ENCODE assay signal across 8 cellular contexts in genomic region chr19:46860846-46861690, GRCh38. TPM values are rescaled to one million over a fixed set of nuclear protein-coding genes. Genes with fewer than 3 reads are reported as not detected.
A peak's percentile ranks its signal among the peaks of the same experiment; 100 is the strongest.
DNase-seq lines count a peak whose midpoint lies in the region; ATAC-seq, FAIRE-seq and TF ChIP-seq lines count a peak whose summit lies in the region.

Gene ARHGAP35, plus strand, starts transcription at chr19:46860997. Its CDS starts 57,679 bp downstream, at chr19:46918676.

- H3K79me1 ChIP-seq in H1 (ENCODE audit: low read depth, low read length) = peaks cover 6% of the 10 kb centered on the region; the same call in 1 of the 2 replicates

- H3K4ac ChIP-seq in H1 (replicated peaks; ENCODE audit: insufficient read length, low read depth, low read length) = peak within 1 kb of the TSS; percentile 96

- H4K5ac ChIP-seq in H1 (ENCODE audit: insufficient read length, low read depth, low read length) = peak within 1 kb of the TSS; percentile 99

- peaks cover 7% of the 10 kb centered on the region for H3K36me3 Mint-ChIP-seq in activated CD4-positive, alpha-beta T cell treated with anti-CD3 and anti-CD28 coated beads for 36 hours (ENCODE audit: low read depth)

- H2AK5ac ChIP-seq in H1 (ENCODE audit: low read depth, low read length) = peak within 1 kb of the TSS; percentile 70; the same call in 1 of the 2 replicates

- peak within 1 kb of the TSS; percentile 96 for H2BK5ac ChIP-seq in H1 (ENCODE audit: low read depth, low read length)

- peak within 1 kb of the TSS; percentile 98 for H3K18ac ChIP-seq in H1 (ENCODE audit: extremely low read depth, low read length)

- no peaks in the 10 kb centered on the region for H3K27me3 ChIP-seq in H1 (replicated peaks in 1 of 4; ENCODE audit: control insufficient read depth in 3 of 4, extremely low read depth in 1 of 4, insufficient read depth in 3 of 4, low read length in 3 of 4)
- H3K27me3 ChIP-seq in testis = no peaks in the 10 kb centered on the region

- no peak within 1 kb of the TSS for H2AFZ ChIP-seq in H1 (ENCODE audit: low read length)

- H3K27ac ChIP-seq in H1 (ENCODE audit: low read depth, low read length) (peak within 1 kb of the TSS; percentile 95), testis (peak within 1 kb of the TSS; percentile 99)

- H3K4me3 ChIP-seq in H1 (ENCODE audit: extremely low read depth in 1 of 4, insufficient read depth in 2 of 4, low read depth in 3 of 4, low read length in 4 of 4) = peak within 1 kb of the TSS; percentile 74 to 88 (median 86)
- peak within 1 kb of the TSS; percentile 94 to 99 for H3K4me3 ChIP-seq in testis

- peaks cover 4 to 20% (median 8%) of the 10 kb centered on the region in 4 experiments for H3K4me1 ChIP-seq in H1 (replicated peaks in 1 of 4; ENCODE audit: control insufficient read depth in 3 of 4, insufficient read depth in 4 of 4, low read length in 3 of 4)
- H3K4me1 ChIP-seq in testis = peaks cover 40% of the 10 kb centered on the region

- H4K20me1 ChIP-seq in H1 (replicated peaks in 1 of 2; ENCODE audit: control insufficient read depth in 1 of 2, insufficient read depth in 2 of 2, low read length in 2 of 2) = peaks cover 14 to 20% of the 10 kb centered on the region in 2 experiments

- H2BK12ac ChIP-seq in H1 (ENCODE audit: low read depth, low read length) = peak within 1 kb of the TSS; percentile 96

- H3K27me3 Mint-ChIP-seq in activated CD4-positive, alpha-beta T cell treated with anti-CD3 and anti-CD28 coated beads for 36 hours = no peaks in the 10 kb centered on the region

- WGBS in H1 (ENCODE audit: extremely low coverage in 1 of 2, insufficient coverage in 1 of 2, insufficient read length in 1 of 2, insufficient replicate concordance in 2 of 2, low coverage in 1 of 2, low lambda C conversion rate in 2 of 2, missing lambda C conversion rate in 1 of 2), 2 experiments = 3% methylated on average over 6 of the region's 91 CpGs; no CpG with 5 or more reads in 1 of the 2 experiments
- 0% methylated on average over 7 to 22 of the region's 91 CpGs for WGBS in testis, 2 donors

- H3K23me2 ChIP-seq in H1 (ENCODE audit: low read depth, low read length) = peaks cover 22% of the 10 kb centered on the region

- CTCF ChIA-PET in activated CD4-positive, alpha-beta T cell treated with anti-CD3 and anti-CD28 coated beads for 36 hours (lab: Charles Lee) = interaction anchor here (0.6 to 1.6 kb wide), 3 partner anchors 152 to 289 kb away, joined by 3 to 4 read pairs (median 3); no protein-coding TSS in a partner anchor
- CTCF ChIA-PET in H1 (lab: Charles Lee; ENCODE audit: partially characterized antibody) = interaction anchor here (0.5 to 2.8 kb wide), 5 partner anchors 12 to 933 kb away, joined by 3 to 7 read pairs (median 3); no protein-coding TSS in a partner anchor

- H3K9me3 ChIP-seq in H1 (ENCODE audit: insufficient read depth in 2 of 2, low read depth in 1 of 2, low read length in 1 of 2) (no peaks in the 10 kb centered on the region), testis (no peaks in the 10 kb centered on the region)

- peak within 1 kb of the TSS; percentile 75; the same call in 1 of the 2 replicates for H2BK15ac ChIP-seq in H1 (ENCODE audit: low read length)

- no peaks in the 10 kb centered on the region for H3K9me3 Mint-ChIP-seq in activated CD4-positive, alpha-beta T cell treated with anti-CD3 and anti-CD28 coated beads for 36 hours (ENCODE audit: low read depth)

- peak; percentile 6 for ATAC-seq in HG03442 (IDR thresholded peaks at IDR 0.05; ENCODE audit: unreplicated experiment)
- ATAC-seq in activated CD4-positive, alpha-beta T cell treated with anti-CD3 and anti-CD28 coated beads for 36 hours = peak; percentile 0

- no peak within 1 kb of the TSS for H3K23ac ChIP-seq in H1 (ENCODE audit: insufficient read length)

- peak within 1 kb of the TSS; percentile 78 for H3K27ac Mint-ChIP-seq in activated CD4-positive, alpha-beta T cell treated with anti-CD3 and anti-CD28 coated beads for 36 hours

- H2BK120ac ChIP-seq in H1 (replicated peaks; ENCODE audit: low read depth, low read length) = peak within 1 kb of the TSS; percentile 15

- H3K4me2 ChIP-seq in H1 (ENCODE audit: insufficient read depth in 1 of 2, low read depth in 2 of 2, low read length in 2 of 2) = peak within 1 kb of the TSS; percentile 94 to 99

- H3K4me3 Mint-ChIP-seq in activated CD4-positive, alpha-beta T cell treated with anti-CD3 and anti-CD28 coated beads for 36 hours = no peak within 1 kb of the TSS

- TF ChIP-seq EP300 in H1 (IDR thresholded peaks at IDR 0.05; ENCODE audit: borderline replicate concordance in 1 of 2, low read depth in 2 of 2, low read length in 2 of 2) = no peak

- no peak for FAIRE-seq in H1 (lab: Jason Lieb, UNC)

- peak within 1 kb of the TSS; percentile 99 for H4K91ac ChIP-seq in H1 (replicated peaks; ENCODE audit: insufficient read length, low read length)

- TF ChIP-seq CTCF in H1 (IDR thresholded peaks at IDR 0.05; ENCODE audit: control extremely low read depth in 1 of 3, insufficient read depth in 1 of 3, low read depth in 1 of 3, low read length in 3 of 3) = no peak
- TF ChIP-seq CTCF in testis (IDR thresholded peaks at IDR 0.05) = no peak

- POLR2A ChIA-PET in activated CD4-positive, alpha-beta T cell treated with anti-CD3 and anti-CD28 coated beads for 36 hours (lab: Charles Lee) = interaction anchor here (0.8 to 1.1 kb wide), 2 partner anchors 187 to 252 kb away, joined by 3 to 4 read pairs; partner anchors contain the start of gene ZC3H4
- POLR2A ChIA-PET in H1 (lab: Charles Lee; ENCODE audit: partially characterized antibody) = interaction anchor here (0.6 to 6.1 kb wide), 23 partner anchors 9 to 366 kb away, joined by 3 to 102 read pairs (median 4); partner anchors contain the start of genes AP2S1, SLC1A5 and ZC3H4

- 0 out of 3 replicates have a peak, but pooled peaks of 1 of the 2 experiments have one; percentile 31 for TF ChIP-seq POLR2A in H1 (IDR thresholded peaks at IDR 0.05; ENCODE audit: control extremely low read depth in 1 of 2, low read depth in 2 of 2, low read length in 2 of 2)
- TF ChIP-seq POLR2A in testis (IDR thresholded peaks at IDR 0.05) = no peak

- peak within 1 kb of the TSS; percentile 90 to 99 (median 96) for H3K9ac ChIP-seq in H1 (replicated peaks in 1 of 4; ENCODE audit: extremely low read depth in 1 of 4, low read depth in 3 of 4, low read length in 3 of 4)

- H4K8ac ChIP-seq in H1 (ENCODE audit: extremely low read depth, insufficient read depth, low read length) = peak within 1 kb of the TSS; percentile 98

- TF ChIP-seq RAD21 in H1 (IDR thresholded peaks at IDR 0.05 in 1 of 2, conservative IDR thresholded peaks at IDR 0.05 in 1 of 2; ENCODE audit: low read depth in 2 of 2, low read length in 2 of 2) = no peak

- peak within 1 kb of the TSS; percentile 89 for H3K56ac ChIP-seq in H1 (replicated peaks; ENCODE audit: insufficient read length, low read depth, low read length)

- no peak within 1 kb of the TSS for H2BK20ac ChIP-seq in H1 (ENCODE audit: low read length)

- DNase-seq in NCI-H345 (lab: John Stamatoyannopoulos, UW) (peak; percentile 84), NCI-H345 treated with DMSO at 0.1 percent for 48 hours (lab: John Stamatoyannopoulos, UW; ENCODE audit: unreplicated experiment) (no peak), H1 (ENCODE audit: low read depth in 1 of 2, low spot score in 2 of 2) (peak in 1 of 2 experiments; percentile 77), mesenteric fat pad (ENCODE audit: low spot score) (peak; percentile 82), testis (no peak), SHP77 (lab: John Stamatoyannopoulos, UW) (no peak)
- peak; percentile 38 for DNase-seq in activated CD4-positive, alpha-beta T cell treated with anti-CD3 and anti-CD28 coated beads for 36 hours

- H3K79me2 ChIP-seq in H1 (ENCODE audit: control insufficient read depth in 1 of 2, insufficient read depth in 2 of 2, low read length in 2 of 2) = peaks cover 37 to 52% of the 10 kb centered on the region in 2 experiments

- no peak within 1 kb of the TSS for H3K14ac ChIP-seq in H1 (ENCODE audit: insufficient read length)

- H3K4me1 Mint-ChIP-seq in activated CD4-positive, alpha-beta T cell treated with anti-CD3 and anti-CD28 coated beads for 36 hours = peaks cover 24% of the 10 kb centered on the region

- H3K36me3 ChIP-seq in H1 (ENCODE audit: control insufficient read depth in 2 of 4, insufficient read depth in 4 of 4, low read length in 3 of 4) = no peaks in the 10 kb centered on the region
- H3K36me3 ChIP-seq in testis (ENCODE audit: low read depth, missing control alignments) = no peaks in the 10 kb centered on the region

- intact Hi-C loops in activated CD4-positive, alpha-beta T cell treated with anti-CD3 and anti-CD28 coated beads for 36 hours (cut with DNase I, micrococcal nuclease) = loop anchor here (1.0 to 5.0 kb wide), 14 partner anchors 11 to 621 kb away; partner anchors contain the start of genes SLC1A5 (in 2 of the 2), AP2S1 (in 1 of the 2), CALM3 (in 1 of the 2) and CCDC9 (in 1 of the 2)
- intact Hi-C loops in testis (cut with DNase I; ENCODE audit: low total_unique reads) = no loop called here

TF ChIP-seq in H1, 55 proteins besides CTCF, POLR2A, EP300 and RAD21 (continues in another document):
- TF ChIP-seq TBP (IDR thresholded peaks at IDR 0.05; ENCODE audit: low read depth, low read length) (no peak), SP4 (IDR thresholded peaks at IDR 0.05; ENCODE audit: low read length) (no peak), PHF8 (conservative IDR thresholded peaks at IDR 0.05; ENCODE audit: low read depth, low read length) (peak; percentile 10; the same call in 1 of the 2 replicates), BRCA1 (IDR thresholded peaks at IDR 0.05; ENCODE audit: low read depth, low read length) (no peak), YY1 (IDR thresholded peaks at IDR 0.05; ENCODE audit: low read depth, low read length) (peak; percentile 78), POLR2AphosphoS5 (IDR thresholded peaks at IDR 0.05; ENCODE audit: low read depth, low read length) (no peak), TEAD4 (IDR thresholded peaks at IDR 0.05; ENCODE audit: low read depth, low read length) (no peak)

RNA-seq across cellular contexts. Expression of gene ARHGAP35, which starts in this region (rescaled TPM):
- total RNA-seq in activated CD4-positive, alpha-beta T cell treated with anti-CD3 and anti-CD28 coated beads for 36 hours = 10 to 100 TPM; 16.5 to 17.2 TPM
- total RNA-seq in H1 (2021; fragmentation: NEBNext Ultra II Directional; extraction: Animal tissue kit (Norgen Biotek cat#: 25700)) = 62.2 and 64.5 TPM in 2 replicates
- polyA plus RNA-seq in H1 (2011; rRNA removed) (29.7 and 32.0 TPM in 2 replicates), testis (ENCODE audit: insufficient read depth, low read depth, low replicate concordance) (155 TPM)
- 20.2 TPM for polyA plus RNA-seq in H1 (2011; cell fraction: cytosol; rRNA removed)
- 32.5 TPM for polyA plus RNA-seq in H1 (2011; cell fraction: nucleus; rRNA removed)
- polyA plus RNA-seq in H1 (2012, experiment 1 of 2) = 30.6 to 36.0 TPM (median 33.4 TPM) in 4 replicates
- 4.1 TPM for polyA plus RNA-seq in H1 (2012, experiment 2 of 2)
- polyA plus RNA-seq in H1 (2013, experiment 1 of 2) = 33.6 TPM
- 30.9 TPM for polyA plus RNA-seq in H1 (2013, experiment 2 of 2)
- 60.3 and 66.3 TPM in 2 replicates for polyA minus RNA-seq in H1 (2011; rRNA and poly(A)+ RNA removed)
- polyA minus RNA-seq in H1 (2011; cell fraction: cytosol; rRNA and poly(A)+ RNA removed) = 34.9 TPM
- 78.8 TPM for polyA minus RNA-seq in H1 (2011; cell fraction: nucleus; rRNA and poly(A)+ RNA removed)
- total RNA-seq in mesenteric fat pad (53.3 TPM), testis (100 to 1,000 TPM in 1 of 2 donors, 10 to 100 TPM in 1; 71.9 to 112 TPM)

Comparison
In these comparisons a context has a peak if more than half of its experiments do, and no peak if none do; other contexts are left out.
1. DNase-seq: peak in NCI-H345 (single experiment), activated CD4-positive, alpha-beta T cell treated with anti-CD3 and anti-CD28 coated beads for 36 hours (single experiment) and mesenteric fat pad (single experiment); none in NCI-H345 treated with DMSO at 0.1 percent for 48 hours (single experiment), testis (single experiment) and SHP77 (0 of 2).